In the genomic region with DNA sequence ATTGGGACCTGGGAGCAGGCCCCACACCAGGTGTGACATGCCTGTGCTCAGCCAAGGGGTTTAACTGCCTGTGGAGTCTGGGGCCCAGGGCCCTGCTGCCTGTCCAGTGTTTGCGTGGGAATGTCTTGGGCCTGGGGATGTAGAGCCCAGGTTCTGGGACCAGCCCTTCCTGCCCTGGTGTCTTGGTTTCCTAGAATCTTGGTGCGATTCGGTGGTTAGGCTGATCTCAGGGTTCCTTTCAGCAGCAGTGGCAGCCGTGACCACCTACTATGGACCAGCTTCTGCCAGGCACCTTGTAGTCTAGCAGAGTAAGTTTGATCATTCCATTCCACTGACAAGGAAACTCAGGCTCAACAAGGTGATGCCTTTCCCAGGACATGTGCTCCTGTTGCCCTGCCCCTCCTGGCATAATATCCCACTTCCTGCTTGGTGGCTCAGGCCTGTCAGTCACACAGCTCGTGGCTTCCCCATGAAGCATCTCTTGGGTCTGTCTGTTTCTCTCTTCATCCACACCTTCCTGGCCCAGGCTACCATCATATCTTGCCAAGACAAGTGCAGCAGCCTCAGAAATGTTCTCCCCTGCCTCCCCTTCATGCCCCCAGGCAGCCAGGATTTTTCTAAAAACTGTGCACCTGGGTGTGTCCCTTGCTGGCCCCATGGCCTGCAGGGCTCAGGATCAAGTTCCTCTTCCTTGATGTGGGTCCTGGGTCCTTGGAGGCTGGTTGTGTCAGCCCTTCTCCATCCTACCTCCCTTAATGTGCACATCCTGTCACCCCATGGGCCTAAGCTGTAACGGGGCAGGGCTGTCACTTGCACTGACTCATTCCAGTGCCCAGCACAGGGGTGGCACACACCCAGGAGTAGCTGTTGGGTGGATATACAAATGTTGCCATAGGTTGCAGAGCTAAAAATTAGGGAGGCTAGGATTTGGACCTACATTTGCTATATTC, we compare ENCODE assay signal across 11 cellular contexts. TPM values are rescaled to one million over a fixed set of nuclear protein-coding genes. Genes with fewer than 3 reads are reported as not detected.
DNase-seq lines count a peak whose midpoint lies in the region; ATAC-seq, FAIRE-seq and TF ChIP-seq lines count a peak whose summit lies in the region.
"Had no signal": no experiment of that assay in that cellular context is flagged by ENCODE, and none has a peak within 500 bp of the region (broad histone marks: within the 10 kb centered on the region; RNA-seq: fewer than 3 reads in every experiment).

No MANE protein-coding gene starts in this region.

- H4K20me1 ChIP-seq in BLaER1 treated with 17β-estradiol and CSF1 and Interleukin-3, amounts not matched to agents 10 nM and 100 nM, result peaks cover 0 to 42% (median 30%) of the 10 kb centered on the region in 11 experiments; a peak in 13 of 22 replicates
- no peaks in the 10 kb centered on the region for H4K20me1 ChIP-seq in keratinocyte (ENCODE audit: control insufficient read depth, extremely low read depth, insufficient read depth, low read length)

- no peak overlapping the region for H3K9ac ChIP-seq in BLaER1 treated with 17β-estradiol and CSF1 and Interleukin-3, amounts not matched to agents 10 nM and 100 nM
- H3K9ac ChIP-seq in keratinocyte (ENCODE audit: control insufficient read depth, extremely low read depth, insufficient read depth, low read length), result no peak overlapping the region
- H3K9ac ChIP-seq: KMS-11 had no signal

- peaks cover 0 to 4% (median 0%) of the 10 kb centered on the region in 11 experiments; a peak in 1 of 22 replicates for H3K36me3 ChIP-seq in BLaER1 treated with 17β-estradiol and CSF1 and Interleukin-3, amounts not matched to agents 10 nM and 100 nM
- no peaks in the 10 kb centered on the region for H3K36me3 ChIP-seq in keratinocyte (ENCODE audit: control insufficient read depth in 2 of 2, extremely low read depth in 1 of 2, insufficient read depth in 2 of 2, low read length in 2 of 2)
- H3K36me3 ChIP-seq: right atrium auricular region had no signal

- no peaks in the 10 kb centered on the region for H3K9me3 ChIP-seq in BLaER1 treated with 17β-estradiol and CSF1 and Interleukin-3, amounts not matched to agents 10 nM and 100 nM (replicated peaks in 1 of 11)
- no peaks in the 10 kb centered on the region for H3K9me3 ChIP-seq in keratinocyte (ENCODE audit: control insufficient read depth, low read depth, low read length)
- H3K9me3 ChIP-seq: Caco-2, right atrium auricular region had no signal

- peaks cover 3% of the 10 kb centered on the region for H3K9me1 ChIP-seq in keratinocyte (ENCODE audit: control insufficient read depth, extremely low read depth, insufficient read depth, low read length)

- peak; percentile 69 for FAIRE-seq in keratinocyte (lab: Jason Lieb, UNC)

- ATAC-seq in HG03460 (IDR thresholded peaks at IDR 0.05; ENCODE audit: unreplicated experiment), result no peak

- dilution Hi-C loops in keratinocyte (cut with MboI; ENCODE audit: extremely low pct_ligation_motif_present, low sequenced_read_pairs), result no loop called here

- no peak overlapping the region for H3K4me3 ChIP-seq in BLaER1 treated with 17β-estradiol and CSF1 and Interleukin-3, amounts not matched to agents 10 nM and 100 nM
- H3K4me3 ChIP-seq in keratinocyte (ENCODE audit: control insufficient read depth in 2 of 3, extremely low read depth in 1 of 3, insufficient read depth in 2 of 3, low read depth in 1 of 3, low read length in 3 of 3), result no peak overlapping the region
- H3K4me3 ChIP-seq: right atrium auricular region had no signal

- H3K27me3 ChIP-seq in BLaER1 treated with 17β-estradiol and CSF1 and Interleukin-3, amounts not matched to agents 10 nM and 100 nM, result no peaks in the 10 kb centered on the region
- H3K27me3 ChIP-seq in keratinocyte (ENCODE audit: control insufficient read depth, extremely low read depth, insufficient read depth, low read length), result no peaks in the 10 kb centered on the region
- H3K27me3 ChIP-seq: right atrium auricular region had no signal

- H3K27ac ChIP-seq in BLaER1 treated with 17β-estradiol and CSF1 and Interleukin-3, amounts not matched to agents 10 nM and 100 nM, result peak overlapping the region in 2 of 11 experiments; percentile 15 to 33; a peak in 2 of 22 replicates
- no peak overlapping the region for H3K27ac ChIP-seq in keratinocyte (ENCODE audit: control insufficient read depth, insufficient read depth, low read length)
- H3K27ac ChIP-seq: KMS-11, right atrium auricular region had no signal

- H2AFZ ChIP-seq in keratinocyte (ENCODE audit: control insufficient read depth, low read length), result no peak overlapping the region

- peak overlapping the region; percentile 9 to 74 (median 45); a peak in 18 of 22 replicates for H3K4me2 ChIP-seq in BLaER1 treated with 17β-estradiol and CSF1 and Interleukin-3, amounts not matched to agents 10 nM and 100 nM
- no peak overlapping the region for H3K4me2 ChIP-seq in keratinocyte (ENCODE audit: control insufficient read depth, extremely low read depth, insufficient read depth, low read depth, low read length)
- H3K4me2 ChIP-seq: KMS-11 had no signal

- peaks cover 7 to 35% (median 14%) of the 10 kb centered on the region in 10 experiments; a peak in 19 of 20 replicates for H3K4me1 ChIP-seq in BLaER1 treated with 17β-estradiol and CSF1 and Interleukin-3, amounts not matched to agents 10 nM and 100 nM
- peaks cover 24% of the 10 kb centered on the region for H3K4me1 ChIP-seq in keratinocyte (ENCODE audit: control insufficient read depth, extremely low read depth, insufficient read depth, low read length)
- H3K4me1 ChIP-seq: Caco-2, right atrium auricular region had no signal

- peak; percentile 19 for DNase-seq in ELR (ENCODE audit: low read depth)
- DNase-seq in SW480 (ENCODE audit: low spot score), result peak; percentile 37
- DNase-seq in keratinocyte (ENCODE audit: low read depth, low spot score), result no peak
- no peak for DNase-seq in effector CD4-positive, alpha-beta T cell
- no peak for DNase-seq in mesenteric fat pad (ENCODE audit: low spot score)
- DNase-seq in ecto neural progenitor cell (ENCODE audit: low spot score), result no peak
- DNase-seq: Caco-2 had no signal

- H3K79me2 ChIP-seq in keratinocyte (ENCODE audit: control insufficient read depth, insufficient read depth, low read length), result no peaks in the 10 kb centered on the region

- no peak for TF ChIP-seq CTCF in keratinocyte (optimal IDR thresholded peaks at IDR 0.05 in 1 of 3, IDR thresholded peaks at IDR 0.05 in 1 of 3, conservative IDR thresholded peaks at IDR 0.05 in 1 of 3; ENCODE audit: extremely low read depth in 1 of 3, insufficient read depth in 2 of 3, low read length in 3 of 3)

RNA-seq across cellular contexts. Expression of a gene that starts 48.5 kb away (rescaled TPM):
- 5.4 to 6.5 TPM (median 5.8 TPM) in 3 replicates for polyA plus RNA-seq in keratinocyte
- 3.7 TPM for polyA plus RNA-seq in keratinocyte (2011; ENCODE audit: low read depth)
- polyA plus RNA-seq in keratinocyte (2011; cell fraction: cytosol; rRNA removed), result 4.5 and 5.2 TPM in 2 replicates
- polyA plus RNA-seq in keratinocyte (2011; cell fraction: nucleus; rRNA removed), result 9.0 and 10.0 TPM in 2 replicates
- polyA plus RNA-seq in keratinocyte (2012; ENCODE audit: low replicate concordance), result 5.0 and 5.9 TPM in 2 replicates
- 5.4 to 10.0 TPM (median 6.4 TPM) in 3 replicates for polyA minus RNA-seq in keratinocyte
- 9.2 TPM for polyA minus RNA-seq in keratinocyte (2011; cell fraction: cytosol; rRNA and poly(A)+ RNA removed)
- 5.4 and 7.1 TPM in 2 replicates for polyA minus RNA-seq in keratinocyte (2011; cell fraction: nucleus; rRNA and poly(A)+ RNA removed)
- total RNA-seq in mesenteric fat pad, result 8.7 TPM

Comparison
In these comparisons a context has a peak if more than half of its experiments do, and no peak if none do; other contexts are left out.
1. DNase-seq: peak in ELR (single experiment) and SW480 (single experiment); none in keratinocyte (single experiment), effector CD4-positive, alpha-beta T cell (single experiment), mesenteric fat pad (single experiment) and ecto neural progenitor cell (single experiment).